ENCODE assay signal across 24 cellular contexts in genomic region chr11:108743851-108744250, GRCh38.
"Had no signal": no experiment of that assay in that cellular context is flagged by ENCODE, and none has a peak within 500 bp of the region (broad histone marks: within the 10 kb centered on the region; RNA-seq: fewer than 3 reads in every experiment).

No MANE protein-coding gene starts in this region.

- H3K27ac ChIP-seq: dorsolateral prefrontal cortex, foreskin keratinocyte, gastroesophageal sphincter, heart left ventricle, hepatocyte, ovary, psoas muscle, sigmoid colon, suprapubic skin, transverse colon, vagina had no signal

- H3K4me1 ChIP-seq: foreskin keratinocyte, psoas muscle, suprapubic skin, vagina had no signal

- DNase-seq: dorsolateral prefrontal cortex; effector CD4-positive, alpha-beta T cell; foreskin keratinocyte; heart left ventricle; islet precursor cell; kidney glomerular epithelial cell; left ventricle myocardium superior; natural killer cell; occipital lobe; ovary; posterior cingulate gyrus; psoas muscle; right cardiac atrium; sigmoid colon; stimulated activated CD4-positive, alpha-beta T cell treated with anti-CD3 and anti-CD28 coated beads, Interleukin-4, amount 100 ng/mL, for 4 hours; transverse colon had no signal

- H3K36me3 ChIP-seq: gastroesophageal sphincter, heart left ventricle, ovary, sigmoid colon, suprapubic skin, transverse colon, vagina had no signal

- H3K27me3 ChIP-seq: dorsolateral prefrontal cortex, foreskin keratinocyte, gastroesophageal sphincter, heart left ventricle, hepatocyte, ovary, sigmoid colon, suprapubic skin, transverse colon, vagina had no signal

- H3K27me3 Mint-ChIP-seq: memory B cell; stimulated activated memory B cell treated with anti-CD40 and anti-IgM and Interleukin-4, amounts not matched to agents 10 μg/mL and 1 μg/mL and 100 μg/mL, for 72 hours; stimulated activated naive CD8-positive, alpha-beta T cell treated with anti-CD3 and anti-CD28 coated beads, Interleukin-15, Interleukin-2, amounts not matched to agents 100 ng/mL and 50 ng/mL, for 24 hours had no signal

- H3K4me3 Mint-ChIP-seq: memory B cell; natural killer cell; stimulated activated memory B cell treated with anti-CD40 and anti-IgM and Interleukin-4, amounts not matched to agents 10 μg/mL and 1 μg/mL and 100 μg/mL, for 72 hours; stimulated activated naive CD8-positive, alpha-beta T cell treated with anti-CD3 and anti-CD28 coated beads, Interleukin-15, Interleukin-2, amounts not matched to agents 100 ng/mL and 50 ng/mL, for 24 hours had no signal

- H3K27ac Mint-ChIP-seq: natural killer cell; stimulated activated memory B cell treated with anti-CD40 and anti-IgM and Interleukin-4, amounts not matched to agents 10 μg/mL and 1 μg/mL and 100 μg/mL, for 72 hours; stimulated activated naive CD8-positive, alpha-beta T cell treated with anti-CD3 and anti-CD28 coated beads, Interleukin-15, Interleukin-2, amounts not matched to agents 100 ng/mL and 50 ng/mL, for 24 hours had no signal

- H3K9me3 ChIP-seq: ovary, psoas muscle, sigmoid colon, suprapubic skin, vagina had no signal

- H3K4me3 ChIP-seq: dorsolateral prefrontal cortex, gastroesophageal sphincter, heart left ventricle, hepatocyte, lung, ovary, psoas muscle, sigmoid colon, suprapubic skin, transverse colon, vagina had no signal

- ATAC-seq: foreskin keratinocyte; gastroesophageal sphincter; heart left ventricle; left ventricle myocardium superior; natural killer cell; psoas muscle; right cardiac atrium; stimulated activated memory B cell treated with anti-CD40 and anti-IgM and Interleukin-4, amounts not matched to agents 10 μg/mL and 1 μg/mL and 100 μg/mL, for 72 hours had no signal
